Comparison of ENCODE assay signal across 9 cellular contexts in genomic region chr2:173874899-173875247, GRCh38.
DNase-seq lines count a peak whose midpoint lies in the region; ATAC-seq, FAIRE-seq and TF ChIP-seq lines count a peak whose summit lies in the region.
"Had no signal": no experiment of that assay in that cellular context is flagged by ENCODE, and none has a peak within 500 bp of the region (broad histone marks: within the 10 kb centered on the region; RNA-seq: fewer than 3 reads in every experiment).

No MANE protein-coding gene starts in this region.

- H4K5ac ChIP-seq in H1 (ENCODE audit: insufficient read length, low read depth, low read length): no peak overlapping the region

- H2AFZ ChIP-seq in H1 (ENCODE audit: low read length) (no peak overlapping the region), smooth muscle cell (ENCODE audit: low read depth) (no peak overlapping the region)

- H2AK5ac ChIP-seq in H1 (ENCODE audit: low read depth, low read length): no peak overlapping the region

- H3K27ac ChIP-seq in H1 (ENCODE audit: low read depth, low read length) (no peak overlapping the region), smooth muscle cell (ENCODE audit: low read depth) (no peak overlapping the region)

- no peaks in the 10 kb centered on the region for H3K23me2 ChIP-seq in H1 (ENCODE audit: low read depth, low read length)

- H2BK15ac ChIP-seq in H1 (ENCODE audit: low read length): no peak overlapping the region

- no peaks in the 10 kb centered on the region for H3K27me3 ChIP-seq in H1 (replicated peaks in 1 of 4; ENCODE audit: control insufficient read depth in 3 of 4, extremely low read depth in 1 of 4, insufficient read depth in 3 of 4, low read length in 3 of 4)
- H3K27me3 ChIP-seq in smooth muscle cell (ENCODE audit: low read depth): no peaks in the 10 kb centered on the region

- no peaks in the 10 kb centered on the region for H3F3A ChIP-seq in smooth muscle cell (ENCODE audit: low read depth)

- H3K9me3 ChIP-seq in H1 (ENCODE audit: insufficient read depth in 2 of 2, low read depth in 1 of 2, low read length in 1 of 2) (no peaks in the 10 kb centered on the region), smooth muscle cell (replicated peaks; ENCODE audit: low read depth) (no peaks in the 10 kb centered on the region)

- no peak overlapping the region for H3K4me2 ChIP-seq in H1 (ENCODE audit: insufficient read depth in 1 of 2, low read depth in 2 of 2, low read length in 2 of 2)
- no peak overlapping the region for H3K4me2 ChIP-seq in smooth muscle cell

- CTCF ChIA-PET in H1 (lab: Charles Lee; ENCODE audit: partially characterized antibody): interaction anchor here (0.8 to 3.3 kb wide), 8 partner anchors 9 to 473 kb away, joined by 3 to 12 read pairs (median 4); no protein-coding TSS in a partner anchor

- no peak overlapping the region for H2BK12ac ChIP-seq in H1 (ENCODE audit: low read depth, low read length)

- TF ChIP-seq CTCF in GM13977 (IDR thresholded peaks at IDR 0.05; ENCODE audit: extremely low read depth, insufficient read depth, missing control alignments): no peak
- TF ChIP-seq CTCF in H1 (IDR thresholded peaks at IDR 0.05; ENCODE audit: control extremely low read depth in 1 of 3, insufficient read depth in 1 of 3, low read depth in 1 of 3, low read length in 3 of 3): no peak
- TF ChIP-seq CTCF in smooth muscle cell (IDR thresholded peaks at IDR 0.05; ENCODE audit: borderline replicate concordance, insufficient read depth, poor library complexity, severe bottlenecking): no peak

- TF ChIP-seq POLR2A in H1 (IDR thresholded peaks at IDR 0.05; ENCODE audit: control extremely low read depth in 1 of 2, low read depth in 2 of 2, low read length in 2 of 2): no peak
- no peak for TF ChIP-seq POLR2A in H54 (IDR thresholded peaks at IDR 0.05; ENCODE audit: low read depth, low read length)

- H3K14ac ChIP-seq in H1 (ENCODE audit: insufficient read length): no peak overlapping the region

- H3K79me2 ChIP-seq in H1 (ENCODE audit: control insufficient read depth in 1 of 2, insufficient read depth in 2 of 2, low read length in 2 of 2): no peaks in the 10 kb centered on the region
- H3K79me2 ChIP-seq in smooth muscle cell (ENCODE audit: low read depth): no peaks in the 10 kb centered on the region

- H3K36me3 ChIP-seq in H1 (ENCODE audit: control insufficient read depth in 2 of 4, insufficient read depth in 4 of 4, low read length in 3 of 4) (no peaks in the 10 kb centered on the region), smooth muscle cell (ENCODE audit: low read depth) (no peaks in the 10 kb centered on the region)

- ATAC-seq in GM21367 (IDR thresholded peaks at IDR 0.05; ENCODE audit: unreplicated experiment): peak; percentile 95
- peak; percentile 69 for ATAC-seq in HG03139 (IDR thresholded peaks at IDR 0.05; ENCODE audit: unreplicated experiment)

- no peak for TF ChIP-seq RAD21 in H1 (IDR thresholded peaks at IDR 0.05 in 1 of 2, conservative IDR thresholded peaks at IDR 0.05 in 1 of 2; ENCODE audit: low read depth in 2 of 2, low read length in 2 of 2)

- no peak overlapping the region for H4K91ac ChIP-seq in H1 (replicated peaks; ENCODE audit: insufficient read length, low read length)

- no peak overlapping the region for H4K8ac ChIP-seq in H1 (ENCODE audit: extremely low read depth, insufficient read depth, low read length)

- no peak overlapping the region for H3K23ac ChIP-seq in H1 (ENCODE audit: insufficient read length)

- H3K4me3 ChIP-seq in H1 (ENCODE audit: extremely low read depth in 1 of 4, insufficient read depth in 2 of 4, low read depth in 3 of 4, low read length in 4 of 4): no peak overlapping the region
- no peak overlapping the region for H3K4me3 ChIP-seq in smooth muscle cell

- in situ Hi-C loops in GM13977 (cut with MboI; ENCODE audit: low pct_unique_long_range_greater_than_20kb, low sequenced_read_pairs, unreplicated experiment): no loop called here

- peak; percentile 38 for DNase-seq in GM13977 (ENCODE audit: low spot score)
- DNase-seq in H1 (ENCODE audit: low read depth in 1 of 2, low spot score in 2 of 2): no peak
- no peak for DNase-seq in H54 (ENCODE audit: insufficient read length, low spot score)
- no peak for DNase-seq in stimulated activated CD4-positive, alpha-beta T cell treated with anti-CD3 and anti-CD28 coated beads, Interleukin-1b, Interleukin-23, amount 100 ng/mL, for 48 hours
- no peak for DNase-seq in NCI-H2029 treated with DMSO at 0.1 percent for 48 hours (lab: John Stamatoyannopoulos, UW)
- DNase-seq in smooth muscle cell (lab: John Stamatoyannopoulos, UW; ENCODE audit: unreplicated experiment): no peak
- DNase-seq: NCI-H2081 treated with DMSO at 0.1 percent for 48 hours had no signal

- WGBS in H1 (ENCODE audit: extremely low coverage in 1 of 2, insufficient coverage in 1 of 2, insufficient read length in 1 of 2, insufficient replicate concordance in 2 of 2, low coverage in 1 of 2, low lambda C conversion rate in 2 of 2, missing lambda C conversion rate in 1 of 2), 2 experiments: 96% methylated on average over 1 of the region's 1 CpG; no CpG with 5 or more reads in 1 of the 2 experiments
- WGBS in smooth muscle cell (ENCODE audit: low lambda C conversion rate): 74% methylated on average over 1 of the region's 1 CpG

- H3K79me1 ChIP-seq in H1 (ENCODE audit: low read depth, low read length): no peaks in the 10 kb centered on the region

- no peak overlapping the region for H2BK5ac ChIP-seq in H1 (ENCODE audit: low read depth, low read length)

- POLR2A ChIA-PET in H1 (lab: Charles Lee; ENCODE audit: partially characterized antibody): no interaction called here

- H2BK120ac ChIP-seq in H1 (replicated peaks; ENCODE audit: low read depth, low read length): no peak overlapping the region

- no peak for TF ChIP-seq EP300 in H1 (IDR thresholded peaks at IDR 0.05; ENCODE audit: borderline replicate concordance in 1 of 2, low read depth in 2 of 2, low read length in 2 of 2)

- 0 out of 2 replicates have a peak overlapping the region, but pooled peaks have one; percentile 52 for H2BK20ac ChIP-seq in H1 (ENCODE audit: low read length)

- no peak overlapping the region for H3K56ac ChIP-seq in H1 (replicated peaks; ENCODE audit: insufficient read length, low read depth, low read length)

- H3K4me1 ChIP-seq in H1 (replicated peaks in 1 of 4; ENCODE audit: control insufficient read depth in 3 of 4, insufficient read depth in 4 of 4, low read length in 3 of 4): peaks cover 0 to 3% (median 0%) of the 10 kb centered on the region in 4 experiments; a peak in 1 of 7 replicates
- H3K4me1 ChIP-seq in smooth muscle cell (ENCODE audit: low read depth): no peaks in the 10 kb centered on the region

- no peak overlapping the region for H3K18ac ChIP-seq in H1 (ENCODE audit: extremely low read depth, low read length)

- no peak overlapping the region for H3K4ac ChIP-seq in H1 (replicated peaks; ENCODE audit: insufficient read length, low read depth, low read length)

- H3K9ac ChIP-seq in H1 (replicated peaks in 1 of 4; ENCODE audit: extremely low read depth in 1 of 4, low read depth in 3 of 4, low read length in 3 of 4) (no peak overlapping the region), smooth muscle cell (ENCODE audit: low read depth) (no peak overlapping the region)

- FAIRE-seq in H1 (lab: Jason Lieb, UNC) (no peak), H54 (lab: Jason Lieb, UNC) (no peak)

- H4K20me1 ChIP-seq in H1 (replicated peaks in 1 of 2; ENCODE audit: control insufficient read depth in 1 of 2, insufficient read depth in 2 of 2, low read length in 2 of 2): no peaks in the 10 kb centered on the region
- no peaks in the 10 kb centered on the region for H4K20me1 ChIP-seq in smooth muscle cell (ENCODE audit: low read depth)

TF ChIP-seq in H1, 55 proteins besides CTCF, POLR2A, EP300 and RAD21:
- TF ChIP-seq E2F6 (IDR thresholded peaks at IDR 0.05) (no peak), SAP30 (IDR thresholded peaks at IDR 0.05; ENCODE audit: insufficient read depth, insufficient replicate concordance, low read length) (no peak), BRCA1 (IDR thresholded peaks at IDR 0.05; ENCODE audit: low read depth, low read length) (no peak), TCF12 (IDR thresholded peaks at IDR 0.05; ENCODE audit: low read depth, low read length) (no peak), HDAC6 (IDR thresholded peaks at IDR 0.05; ENCODE audit: low read depth, low read length) (no peak), RXRA (IDR thresholded peaks at IDR 0.05; ENCODE audit: insufficient read depth, low read depth, low read length) (no peak), PHF8 (conservative IDR thresholded peaks at IDR 0.05; ENCODE audit: low read depth, low read length) (no peak), CTBP2 (IDR thresholded peaks at IDR 0.05; ENCODE audit: borderline replicate concordance, insufficient read depth, insufficient read length, low read length) (no peak), CHD2 (IDR thresholded peaks at IDR 0.05; ENCODE audit: low read length) (no peak)
